ENCODE assay signal across 9 cellular contexts in the genomic region with DNA sequence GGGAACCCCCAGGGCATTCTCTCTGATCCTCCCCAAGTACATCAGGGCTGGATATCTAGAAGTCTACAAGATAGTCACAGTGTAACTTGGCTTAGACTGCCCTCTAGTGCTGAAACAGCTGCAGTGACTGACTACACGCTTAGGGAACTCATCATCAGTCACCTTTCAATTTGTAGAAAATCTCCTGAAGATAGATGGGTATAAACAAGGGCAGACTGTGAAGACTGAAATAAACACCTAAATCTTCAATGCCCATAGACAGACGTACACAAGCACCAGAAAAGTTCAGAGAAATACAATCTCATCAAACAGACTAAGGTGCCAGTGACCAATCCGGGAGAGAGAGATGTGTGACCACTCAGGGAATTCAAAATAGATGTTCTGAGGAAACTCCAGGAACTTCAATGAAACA. TPM values are rescaled to one million over a fixed set of nuclear protein-coding genes. Genes with fewer than 3 reads are reported as not detected.
A peak's percentile ranks its signal among the peaks of the same experiment; 100 is the strongest.
DNase-seq lines count a peak whose midpoint lies in the region; ATAC-seq and TF ChIP-seq lines count a peak whose summit lies in the region.
"Had no signal": no experiment of that assay in that cellular context is flagged by ENCODE, and none has a peak within 500 bp of the region (broad histone marks: within the 10 kb centered on the region; RNA-seq: fewer than 3 reads in every experiment).

No MANE protein-coding gene starts in this region.

- peak; percentile 99 for TF ChIP-seq CTCF in BE2C (IDR thresholded peaks at IDR 0.05; ENCODE audit: low read depth, low read length)
- peak; percentile 98 for TF ChIP-seq CTCF in fibroblast of villous mesenchyme (IDR thresholded peaks at IDR 0.05; ENCODE audit: insufficient read depth, low read depth, low read length)
- TF ChIP-seq CTCF in osteoblast (IDR thresholded peaks at IDR 0.05; ENCODE audit: extremely low read depth, low read depth, low read length): peak; percentile 95

- H3K27me3 ChIP-seq in BE2C (no peaks in the 10 kb centered on the region), NT2/D1 (ENCODE audit: insufficient read depth, insufficient read length) (no peaks in the 10 kb centered on the region), osteoblast (ENCODE audit: insufficient read depth, low read length) (no peaks in the 10 kb centered on the region)

- peaks cover 30% of the 10 kb centered on the region for H3K36me3 Mint-ChIP-seq in activated T-cell treated with anti-CD3 and anti-CD28 coated beads, Interleukin-2, amount 50 U/mL, for 4 hours (ENCODE audit: insufficient read depth)

- H3K36me3 ChIP-seq in BE2C (peaks cover 4% of the 10 kb centered on the region), NT2/D1 (ENCODE audit: insufficient read depth, insufficient read length, low read length) (peaks cover 32% of the 10 kb centered on the region), osteoblast (ENCODE audit: insufficient read depth, low read length) (peaks cover 2% of the 10 kb centered on the region)

- no peaks in the 10 kb centered on the region for H3K4me1 Mint-ChIP-seq in activated T-cell treated with anti-CD3 and anti-CD28 coated beads, Interleukin-2, amount 50 U/mL, for 4 hours (ENCODE audit: low read depth)

- no peak overlapping the region for H3K4me3 ChIP-seq in BE2C (ENCODE audit: low read depth, low read length)
- H3K4me3 ChIP-seq in NT2/D1 (ENCODE audit: insufficient read length, low read depth): no peak overlapping the region
- no peak overlapping the region for H3K4me3 ChIP-seq in fibroblast of villous mesenchyme (ENCODE audit: low read depth, low read length)
- no peak overlapping the region for H3K4me3 ChIP-seq in osteoblast (ENCODE audit: insufficient read depth, low read length)

- no peak overlapping the region for H3K27ac ChIP-seq in osteoblast (ENCODE audit: low read depth, low read length)

- no peak overlapping the region for H3K4me2 ChIP-seq in osteoblast (ENCODE audit: insufficient read depth, low read length)

- H3K9me3 ChIP-seq in BE2C (no peaks in the 10 kb centered on the region), NT2/D1 (ENCODE audit: insufficient read depth, low read length) (no peaks in the 10 kb centered on the region), osteoblast (ENCODE audit: low read depth, low read length) (no peaks in the 10 kb centered on the region)

- H4K20me1 ChIP-seq in osteoblast (ENCODE audit: insufficient read depth, low read length): no peaks in the 10 kb centered on the region

- H3K27me3 Mint-ChIP-seq in activated T-cell treated with anti-CD3 and anti-CD28 coated beads, Interleukin-2, amount 50 U/mL, for 4 hours (ENCODE audit: low read depth): no peaks in the 10 kb centered on the region
- H3K27me3 Mint-ChIP-seq: IgD-negative memory B cell had no signal

- ATAC-seq in GM18858 (IDR thresholded peaks at IDR 0.05; ENCODE audit: unreplicated experiment) (peak; percentile 74), HG03457 (IDR thresholded peaks at IDR 0.05; ENCODE audit: unreplicated experiment) (peak; percentile 63)
- peak; percentile 84 to 94 for ATAC-seq in activated T-cell treated with anti-CD3 and anti-CD28 coated beads, Interleukin-2, amount 50 U/mL, for 4 hours

- no peak overlapping the region for H2AFZ ChIP-seq in osteoblast (ENCODE audit: low read length)

- H3K79me2 ChIP-seq in osteoblast (ENCODE audit: insufficient read depth, low read length): no peaks in the 10 kb centered on the region

- DNase-seq in BE2C: peak; percentile 73
- peak; percentile 68 for DNase-seq in NT2/D1 (ENCODE audit: low read depth, low spot score)
- peak; percentile 23 for DNase-seq in activated T-cell treated with anti-CD3 and anti-CD28 coated beads, Interleukin-2, amount 50 U/mL, for 4 hours
- DNase-seq in fibroblast of villous mesenchyme (ENCODE audit: low read depth): peak; percentile 79
- peak; percentile 88 for DNase-seq in osteoblast (ENCODE audit: insufficient read length, low spot score, missing footprints)
- no peak for DNase-seq in occipital lobe (lab: John Stamatoyannopoulos, UW)

- no peak overlapping the region for H3K4me3 Mint-ChIP-seq in activated T-cell treated with anti-CD3 and anti-CD28 coated beads, Interleukin-2, amount 50 U/mL, for 4 hours
- H3K4me3 Mint-ChIP-seq: IgD-negative memory B cell had no signal

- H3K9me3 Mint-ChIP-seq in activated T-cell treated with anti-CD3 and anti-CD28 coated beads, Interleukin-2, amount 50 U/mL, for 4 hours: peaks cover 5% of the 10 kb centered on the region

- H3K9ac ChIP-seq in NT2/D1 (ENCODE audit: insufficient read length, low read depth): no peak overlapping the region

- H3K4me1 ChIP-seq in BE2C (no peaks in the 10 kb centered on the region), NT2/D1 (ENCODE audit: insufficient read depth, insufficient read length) (peaks cover 5% of the 10 kb centered on the region), osteoblast (ENCODE audit: insufficient read depth, low read length) (peaks cover 7% of the 10 kb centered on the region)

RNA-seq across cellular contexts. Expression of a gene that starts 46.6 kb away (rescaled TPM):
- 33.4 TPM for polyA plus RNA-seq in BE2C (2012; ENCODE audit: insufficient read depth, insufficient read length, low read depth)
- 10 to 100 TPM; 13.2 to 16.4 (median 14.9) TPM for total RNA-seq in activated T-cell treated with anti-CD3 and anti-CD28 coated beads, Interleukin-2, amount 50 U/mL, for 4 hours
- total RNA-seq in fibroblast of villous mesenchyme (8.1 and 11.2 TPM in 2 replicates), osteoblast (6.5 and 7.1 TPM in 2 replicates), occipital lobe (25.4 TPM)
